ENCODE assay signal across 19 cellular contexts in genomic region chr2:96863575-96864342, GRCh38. TPM values are rescaled to one million over a fixed set of nuclear protein-coding genes. Genes with fewer than 3 reads are reported as not detected.
DNase-seq lines count a peak whose midpoint lies in the region; ATAC-seq and TF ChIP-seq lines count a peak whose summit lies in the region.
"Had no signal": no experiment of that assay in that cellular context is flagged by ENCODE, and none has a peak within 500 bp of the region (broad histone marks: within the 10 kb centered on the region; RNA-seq: fewer than 3 reads in every experiment).

No MANE protein-coding gene starts in this region.

- H3K27ac ChIP-seq in RWPE1 (peak overlapping the region; percentile 34), stomach smooth muscle (ENCODE audit: low read length) (peak overlapping the region; percentile 95)
- H3K27ac ChIP-seq: KMS-11 had no signal

- DNase-seq in activated naive CD8-positive, alpha-beta T cell treated with anti-CD3 and anti-CD28 coated beads, Interleukin-2, amount 50 U/mL, for 24 hours, result no peak
- DNase-seq in activated naive CD8-positive, alpha-beta T cell treated with anti-CD3 and anti-CD28 coated beads for 36 hours, result no peak
- no peak for DNase-seq in RWPE1 (ENCODE audit: low spot score)
- DNase-seq in natural killer cell treated with Interleukin-12 subunit alpha and Interleukin-12 subunit beta and Interleukin-15 and Interleukin-18, amount 100 ng/mL, for 72 hours (ENCODE audit: low spot score), result no peak
- DNase-seq in effector CD8-positive, alpha-beta T cell (lab: John Stamatoyannopoulos, UW), result no peak
- DNase-seq: 8988T, DMS 273 treated with DMSO at 0.1 percent for 48 hours, NCI-H1048, NCI-H1436 treated with DMSO at 0.1 percent for 48 hours, NCI-H2081 treated with DMSO at 0.1 percent for 48 hours, NCI-H510A, NCI-H774, PC-3 had no signal

- H3K4me3 Mint-ChIP-seq in activated naive CD8-positive, alpha-beta T cell treated with anti-CD3 and anti-CD28 coated beads, Interleukin-2, amount 50 U/mL, for 24 hours, result no peak overlapping the region
- H3K4me3 Mint-ChIP-seq in activated naive CD8-positive, alpha-beta T cell treated with anti-CD3 and anti-CD28 coated beads for 36 hours, result no peak overlapping the region
- no peak overlapping the region for H3K4me3 Mint-ChIP-seq in natural killer cell treated with Interleukin-12 subunit alpha and Interleukin-12 subunit beta and Interleukin-15 and Interleukin-18, amount 100 ng/mL, for 72 hours
- H3K4me3 Mint-ChIP-seq: GM23338 had no signal

- CTCF ChIA-PET in RWPE1 (lab: Yijun Ruan, JAX), result interaction anchor here (0.5 to 1.6 kb wide), 4 partner anchors 16 to 87 kb away, joined by 3 to 6 read pairs (median 4); no protein-coding TSS in a partner anchor

- peak overlapping the region; percentile 31 for H3K27ac Mint-ChIP-seq in activated naive CD8-positive, alpha-beta T cell treated with anti-CD3 and anti-CD28 coated beads, Interleukin-2, amount 50 U/mL, for 24 hours
- H3K27ac Mint-ChIP-seq in activated naive CD8-positive, alpha-beta T cell treated with anti-CD3 and anti-CD28 coated beads for 36 hours, result no peak overlapping the region
- H3K27ac Mint-ChIP-seq in natural killer cell treated with Interleukin-12 subunit alpha and Interleukin-12 subunit beta and Interleukin-15 and Interleukin-18, amount 100 ng/mL, for 72 hours, result peak overlapping the region; percentile 25 to 38

- H3K36me3 Mint-ChIP-seq in activated naive CD8-positive, alpha-beta T cell treated with anti-CD3 and anti-CD28 coated beads, Interleukin-2, amount 50 U/mL, for 24 hours (ENCODE audit: low read depth), result peaks cover 4% of the 10 kb centered on the region
- H3K36me3 Mint-ChIP-seq in activated naive CD8-positive, alpha-beta T cell treated with anti-CD3 and anti-CD28 coated beads for 36 hours, result peaks cover 8% of the 10 kb centered on the region
- H3K36me3 Mint-ChIP-seq in natural killer cell treated with Interleukin-12 subunit alpha and Interleukin-12 subunit beta and Interleukin-15 and Interleukin-18, amount 100 ng/mL, for 72 hours, result no peaks in the 10 kb centered on the region

- peaks cover 49 to 62% of the 10 kb centered on the region in 2 donors for H3K36me3 ChIP-seq in stomach smooth muscle (ENCODE audit: control insufficient read depth in 2 of 2, insufficient read depth in 2 of 2, low read length in 2 of 2)

- peaks cover 61% of the 10 kb centered on the region for H3K4me1 ChIP-seq in stomach smooth muscle (ENCODE audit: control insufficient read depth, insufficient read depth, low read length)

- no peaks in the 10 kb centered on the region for H3K9me3 ChIP-seq in stomach smooth muscle (ENCODE audit: control insufficient read depth in 2 of 2, low read length in 2 of 2)

- no peaks in the 10 kb centered on the region for H3K9me3 Mint-ChIP-seq in activated naive CD8-positive, alpha-beta T cell treated with anti-CD3 and anti-CD28 coated beads, Interleukin-2, amount 50 U/mL, for 24 hours
- H3K9me3 Mint-ChIP-seq in activated naive CD8-positive, alpha-beta T cell treated with anti-CD3 and anti-CD28 coated beads for 36 hours, result no peaks in the 10 kb centered on the region
- no peaks in the 10 kb centered on the region for H3K9me3 Mint-ChIP-seq in natural killer cell treated with Interleukin-12 subunit alpha and Interleukin-12 subunit beta and Interleukin-15 and Interleukin-18, amount 100 ng/mL, for 72 hours
- H3K9me3 Mint-ChIP-seq: GM23338 had no signal

- H3K27me3 Mint-ChIP-seq in activated naive CD8-positive, alpha-beta T cell treated with anti-CD3 and anti-CD28 coated beads, Interleukin-2, amount 50 U/mL, for 24 hours, result no peaks in the 10 kb centered on the region
- H3K27me3 Mint-ChIP-seq in activated naive CD8-positive, alpha-beta T cell treated with anti-CD3 and anti-CD28 coated beads for 36 hours, result no peaks in the 10 kb centered on the region
- no peaks in the 10 kb centered on the region for H3K27me3 Mint-ChIP-seq in natural killer cell treated with Interleukin-12 subunit alpha and Interleukin-12 subunit beta and Interleukin-15 and Interleukin-18, amount 100 ng/mL, for 72 hours

- H3K4me1 Mint-ChIP-seq in activated naive CD8-positive, alpha-beta T cell treated with anti-CD3 and anti-CD28 coated beads, Interleukin-2, amount 50 U/mL, for 24 hours, result peaks cover 30% of the 10 kb centered on the region
- peaks cover 28% of the 10 kb centered on the region for H3K4me1 Mint-ChIP-seq in activated naive CD8-positive, alpha-beta T cell treated with anti-CD3 and anti-CD28 coated beads for 36 hours
- H3K4me1 Mint-ChIP-seq in natural killer cell treated with Interleukin-12 subunit alpha and Interleukin-12 subunit beta and Interleukin-15 and Interleukin-18, amount 100 ng/mL, for 72 hours (ENCODE audit: low read depth in 2 of 2), result peaks cover 19 to 39% of the 10 kb centered on the region in 2 donors

- POLR2A ChIA-PET in RWPE1 (lab: Yijun Ruan, JAX; ENCODE audit: low non-redundant PET), result no interaction called here

- no peaks in the 10 kb centered on the region for H3K27me3 ChIP-seq in stomach smooth muscle (ENCODE audit: control insufficient read depth in 1 of 2, insufficient read depth in 2 of 2, low read length in 2 of 2)

- no peak for TF ChIP-seq CTCF in RWPE1 (conservative IDR thresholded peaks at IDR 0.05; ENCODE audit: low read depth)

- H3K9ac ChIP-seq in stomach smooth muscle (ENCODE audit: low read length in 2 of 2), result no peak overlapping the region
- H3K9ac ChIP-seq: KMS-11 had no signal

- H3K4me3 ChIP-seq in stomach smooth muscle (ENCODE audit: low read length in 2 of 2), result no peak overlapping the region
- H3K4me3 ChIP-seq: GM23338 had no signal

- no peak for ATAC-seq in activated naive CD8-positive, alpha-beta T cell treated with anti-CD3 and anti-CD28 coated beads, Interleukin-2, amount 50 U/mL, for 24 hours
- ATAC-seq in natural killer cell treated with Interleukin-12 subunit alpha and Interleukin-12 subunit beta and Interleukin-15 and Interleukin-18, amount 100 ng/mL, for 72 hours, result no peak
- ATAC-seq in GM21528 (IDR thresholded peaks at IDR 0.05; ENCODE audit: low FRiP score, unreplicated experiment), result no peak
- ATAC-seq in esophagus mucosa, result no peak
- ATAC-seq: GM23338, HCT116, PC-3 had no signal

RNA-seq across cellular contexts. Expression of gene ANKRD39, which starts 5.9 kb away (rescaled TPM):
- total RNA-seq in activated naive CD8-positive, alpha-beta T cell treated with anti-CD3 and anti-CD28 coated beads for 36 hours, result 10 to 100 TPM; 22.7 to 25.2 TPM
- 10 to 100 TPM; 27.8 to 41.7 TPM for total RNA-seq in natural killer cell treated with Interleukin-12 subunit alpha and Interleukin-12 subunit beta and Interleukin-15 and Interleukin-18, amount 100 ng/mL, for 72 hours
- total RNA-seq in esophagus mucosa, result 7.8 TPM

RNA-seq across cellular contexts. Expression of gene SEMA4C, which starts 6.1 kb away (rescaled TPM):
- total RNA-seq in activated naive CD8-positive, alpha-beta T cell treated with anti-CD3 and anti-CD28 coated beads for 36 hours, result 1 to 10 TPM; 5.9 to 8.3 TPM
- 10 to 100 TPM; 17.0 to 18.0 TPM for total RNA-seq in natural killer cell treated with Interleukin-12 subunit alpha and Interleukin-12 subunit beta and Interleukin-15 and Interleukin-18, amount 100 ng/mL, for 72 hours
- total RNA-seq in esophagus mucosa, result 14.9 TPM

RNA-seq across cellular contexts. Expression of gene ANKRD23, which starts 19.9 kb away (rescaled TPM):
- total RNA-seq in activated naive CD8-positive, alpha-beta T cell treated with anti-CD3 and anti-CD28 coated beads for 36 hours, result 1 to 10 TPM; 2.7 to 3.2 TPM
- total RNA-seq in natural killer cell treated with Interleukin-12 subunit alpha and Interleukin-12 subunit beta and Interleukin-15 and Interleukin-18, amount 100 ng/mL, for 72 hours, result 10 to 100 TPM in 1 of 2 donors, 1 to 10 TPM in 1; 7.4 to 12.9 TPM
- 1.8 TPM for total RNA-seq in esophagus mucosa

RNA-seq across cellular contexts. Expression of gene CNNM3, which starts 47.7 kb away (rescaled TPM):
- total RNA-seq in activated naive CD8-positive, alpha-beta T cell treated with anti-CD3 and anti-CD28 coated beads for 36 hours, result 10 to 100 TPM; 15.5 to 17.2 TPM
- total RNA-seq in natural killer cell treated with Interleukin-12 subunit alpha and Interleukin-12 subunit beta and Interleukin-15 and Interleukin-18, amount 100 ng/mL, for 72 hours, result 10 to 100 TPM; 15.7 to 32.9 TPM
- 6.1 TPM for total RNA-seq in esophagus mucosa
